Comparison of ENCODE assay signal across 11 cellular contexts in genomic region chr11:120302001-120302805, GRCh38. TPM values are rescaled to one million over a fixed set of nuclear protein-coding genes. Genes with fewer than 3 reads are reported as not detected.
DNase-seq lines count a peak whose midpoint lies in the region; ATAC-seq and TF ChIP-seq lines count a peak whose summit lies in the region.
"Had no signal": no experiment of that assay in that cellular context is flagged by ENCODE, and none has a peak within 500 bp of the region (broad histone marks: within the 10 kb centered on the region; RNA-seq: fewer than 3 reads in every experiment).

No MANE protein-coding gene starts in this region.

- H3K27ac ChIP-seq in 22Rv1 (peak overlapping the region; percentile 68), epithelial cell of prostate (peak overlapping the region; percentile 19)
- H3K27ac ChIP-seq: heart right ventricle, testis had no signal

- H3K9ac ChIP-seq in mucosa of stomach (ENCODE audit: low read length), result peak overlapping the region; percentile 64
- H3K9ac ChIP-seq: SK-N-SH had no signal

- H3K27me3 ChIP-seq in mucosa of stomach (ENCODE audit: control insufficient read depth, insufficient read depth, low read length) (no peaks in the 10 kb centered on the region), MG63 (no peaks in the 10 kb centered on the region)
- H3K27me3 ChIP-seq: testis had no signal

- TF ChIP-seq CTCF in 22Rv1 (IDR thresholded peaks at IDR 0.05) (no peak), LNCaP clone FGC (IDR thresholded peaks at IDR 0.05; ENCODE audit: control insufficient read depth, extremely low read depth, insufficient read depth) (no peak)

- POLR2A ChIA-PET in HEK293T (lab: Yijun Ruan, JAX), result no interaction called here

- CTCF ChIA-PET in HEK293T (lab: Yijun Ruan, JAX), result interaction anchor here (0.9 to 1.8 kb wide), 8 partner anchors 8 to 131 kb away, joined by 3 to 9 read pairs (median 4); no protein-coding TSS in a partner anchor

- peak overlapping the region; percentile 44 for H3K4me3 ChIP-seq in LNCaP clone FGC (ENCODE audit: low read depth, low read length)
- H3K4me3 ChIP-seq in mucosa of stomach (ENCODE audit: low read length), result peak overlapping the region; percentile 1
- H3K4me3 ChIP-seq in MG63, result no peak overlapping the region
- H3K4me3 ChIP-seq: heart right ventricle, testis had no signal

- ATAC-seq in HG03460 (IDR thresholded peaks at IDR 0.05; ENCODE audit: unreplicated experiment), result no peak

- H3K36me3 ChIP-seq in mucosa of stomach (ENCODE audit: control insufficient read depth, insufficient read depth, low read length) (no peaks in the 10 kb centered on the region), MG63 (no peaks in the 10 kb centered on the region)
- H3K36me3 ChIP-seq: heart right ventricle had no signal

- H3K4me1 ChIP-seq in mucosa of stomach (ENCODE audit: control insufficient read depth, insufficient read depth, low read length), result peaks cover 62% of the 10 kb centered on the region
- H3K4me1 ChIP-seq: testis had no signal

- peak; percentile 99 for DNase-seq in LNCaP clone FGC (ENCODE audit: low read depth)
- peak; percentile 39 for DNase-seq in epithelial cell of prostate (ENCODE audit: low read depth, low spot score)
- no peak for DNase-seq in HEK293T (ENCODE audit: extremely low spot score)
- DNase-seq in MG63, result no peak
- DNase-seq in hepatic stellate cell (ENCODE audit: low spot score), result no peak

- H3K9me3 ChIP-seq in mucosa of stomach (ENCODE audit: control insufficient read depth, low read length), result no peaks in the 10 kb centered on the region
- no peaks in the 10 kb centered on the region for H3K9me3 ChIP-seq in MG63
- H3K9me3 ChIP-seq: heart right ventricle, SK-N-SH, testis had no signal

TF ChIP-seq in HEK293T, 16 proteins besides CTCF, POLR2A, EP300 and RAD21:
- TF ChIP-seq ARNT (IDR thresholded peaks at IDR 0.05) (no peak), FOXK2 (IDR thresholded peaks at IDR 0.05) (no peak), ZNF384 (IDR thresholded peaks at IDR 0.05) (no peak), FOXM1 (IDR thresholded peaks at IDR 0.05; ENCODE audit: borderline replicate concordance) (no peak), FOXA1 (IDR thresholded peaks at IDR 0.05) (no peak), LEF1 (IDR thresholded peaks at IDR 0.05; ENCODE audit: borderline replicate concordance) (no peak), NFRKB (IDR thresholded peaks at IDR 0.05) (no peak), L3MBTL2 (conservative IDR thresholded peaks at IDR 0.05) (no peak), SUZ12 (IDR thresholded peaks at IDR 0.05) (no peak), HDGF (IDR thresholded peaks at IDR 0.05; ENCODE audit: borderline replicate concordance) (no peak), BHLHE40 (IDR thresholded peaks at IDR 0.05; ENCODE audit: borderline replicate concordance) (no peak), TARDBP (IDR thresholded peaks at IDR 0.05) (no peak), CTBP1 (IDR thresholded peaks at IDR 0.05; ENCODE audit: borderline replicate concordance) (no peak), ELF4 (IDR thresholded peaks at IDR 0.05) (no peak), SP1 (IDR thresholded peaks at IDR 0.05) (no peak), PKNOX1 (IDR thresholded peaks at IDR 0.05) (no peak)

RNA-seq across cellular contexts. Expression of gene TLCD5, which starts 22.9 kb away (rescaled TPM):
- 7.3 and 8.1 TPM in 2 replicates for total RNA-seq in MG63 (2014; rRNA removed; shearing (Covaris generic); ENCODE audit: low replicate concordance)

RNA-seq across cellular contexts. Expression of gene ARHGEF12, which starts 34.0 kb away (rescaled TPM):
- total RNA-seq in MG63 (2014; rRNA removed; shearing (Covaris generic); ENCODE audit: low replicate concordance), result 28.1 and 32.5 TPM in 2 replicates

Comparison
In these comparisons a context has a peak if more than half of its experiments do, and no peak if none do; other contexts are left out.
1. DNase-seq: peak in LNCaP clone FGC (single experiment) and epithelial cell of prostate (single experiment); none in HEK293T (single experiment), MG63 (single experiment) and hepatic stellate cell (single experiment).